ENCODE assay signal across 1 cellular context in genomic region chr11:84671325-84672019, GRCh38.
TF ChIP-seq lines count a peak whose summit lies in the region.

No MANE protein-coding gene starts in this region.

TF ChIP-seq in WTC11, 78 proteins besides CTCF, POLR2A, EP300 and RAD21 (continued from another document):
- TF ChIP-seq, protein P1, sequence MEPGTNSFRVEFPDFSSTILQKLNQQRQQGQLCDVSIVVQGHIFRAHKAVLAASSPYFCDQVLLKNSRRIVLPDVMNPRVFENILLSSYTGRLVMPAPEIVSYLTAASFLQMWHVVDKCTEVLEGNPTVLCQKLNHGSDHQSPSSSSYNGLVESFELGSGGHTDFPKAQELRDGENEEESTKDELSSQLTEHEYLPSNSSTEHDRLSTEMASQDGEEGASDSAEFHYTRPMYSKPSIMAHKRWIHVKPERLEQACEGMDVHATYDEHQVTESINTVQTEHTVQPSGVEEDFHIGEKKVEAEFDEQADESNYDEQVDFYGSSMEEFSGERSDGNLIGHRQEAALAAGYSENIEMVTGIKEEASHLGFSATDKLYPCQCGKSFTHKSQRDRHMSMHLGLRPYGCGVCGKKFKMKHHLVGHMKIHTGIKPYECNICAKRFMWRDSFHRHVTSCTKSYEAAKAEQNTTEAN (CRISPR knock-in tag; IDR thresholded peaks at IDR 0.05), result no peak
- no peak for TF ChIP-seq KAT7 (CRISPR knock-in tag; IDR thresholded peaks at IDR 0.05; ENCODE audit: borderline replicate concordance)
- TF ChIP-seq, protein P2, sequence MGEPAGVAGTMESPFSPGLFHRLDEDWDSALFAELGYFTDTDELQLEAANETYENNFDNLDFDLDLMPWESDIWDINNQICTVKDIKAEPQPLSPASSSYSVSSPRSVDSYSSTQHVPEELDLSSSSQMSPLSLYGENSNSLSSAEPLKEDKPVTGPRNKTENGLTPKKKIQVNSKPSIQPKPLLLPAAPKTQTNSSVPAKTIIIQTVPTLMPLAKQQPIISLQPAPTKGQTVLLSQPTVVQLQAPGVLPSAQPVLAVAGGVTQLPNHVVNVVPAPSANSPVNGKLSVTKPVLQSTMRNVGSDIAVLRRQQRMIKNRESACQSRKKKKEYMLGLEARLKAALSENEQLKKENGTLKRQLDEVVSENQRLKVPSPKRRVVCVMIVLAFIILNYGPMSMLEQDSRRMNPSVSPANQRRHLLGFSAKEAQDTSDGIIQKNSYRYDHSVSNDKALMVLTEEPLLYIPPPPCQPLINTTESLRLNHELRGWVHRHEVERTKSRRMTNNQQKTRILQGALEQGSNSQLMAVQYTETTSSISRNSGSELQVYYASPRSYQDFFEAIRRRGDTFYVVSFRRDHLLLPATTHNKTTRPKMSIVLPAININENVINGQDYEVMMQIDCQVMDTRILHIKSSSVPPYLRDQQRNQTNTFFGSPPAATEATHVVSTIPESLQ (CRISPR knock-in tag; IDR thresholded peaks at IDR 0.05), result no peak
